27 cellular contexts compared by ENCODE assay signal in the genomic region with DNA sequence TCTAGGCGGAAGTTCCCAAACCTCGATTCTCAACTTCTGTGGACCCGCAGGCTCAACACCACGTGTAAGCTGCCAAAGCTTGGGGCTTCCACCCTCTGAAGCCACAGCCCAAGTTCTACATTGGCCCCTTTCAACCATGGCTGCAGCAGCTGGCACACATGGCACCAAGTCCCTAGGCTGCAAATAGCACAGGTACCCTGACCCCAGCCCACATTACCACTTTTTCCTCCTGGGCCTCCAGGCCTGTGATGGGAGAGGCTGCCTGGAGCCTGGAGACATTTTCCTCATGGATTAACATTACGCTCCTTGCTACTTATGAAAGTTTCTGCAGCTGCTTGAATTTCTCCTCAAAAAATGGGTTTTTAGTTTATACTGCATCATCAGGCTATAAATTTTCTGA.
DNase-seq lines count a peak whose midpoint lies in the region; ATAC-seq and TF ChIP-seq lines count a peak whose summit lies in the region.
"Had no signal": no experiment of that assay in that cellular context is flagged by ENCODE, and none has a peak within 500 bp of the region (broad histone marks: within the 10 kb centered on the region; RNA-seq: fewer than 3 reads in every experiment).

No MANE protein-coding gene starts in this region.

- CTCF ChIA-PET in HEK293 (lab: Yijun Ruan, JAX) = no interaction called here

- H3K36me3 ChIP-seq in HEK293 (ENCODE audit: control insufficient read depth in 2 of 2, insufficient read depth in 1 of 2, low read length in 2 of 2) = no peaks in the 10 kb centered on the region
- H3K36me3 ChIP-seq in left lung = no peaks in the 10 kb centered on the region
- H3K36me3 ChIP-seq: BE2C; BLaER1; BLaER1 treated with 17β-estradiol and CSF1 and Interleukin-3, amounts not matched to agents 10 nM and 100 nM had no signal

- no peaks in the 10 kb centered on the region for H3K9me3 ChIP-seq in HEK293 (ENCODE audit: control insufficient read depth, insufficient read depth, low read depth, low read length)
- H3K9me3 ChIP-seq in left lung = peaks cover 0 to 18% of the 10 kb centered on the region in 2 donors
- H3K9me3 ChIP-seq: A549, BE2C had no signal

- TF ChIP-seq CTCF in HEK293 (tag by site-specific recombination; IDR thresholded peaks at IDR 0.05) = no peak
- TF ChIP-seq CTCF in left lung (IDR thresholded peaks at IDR 0.05) = no peak

- H3K27ac ChIP-seq in HEK293 (ENCODE audit: extremely low read depth, low read depth, low read length) (no peak overlapping the region), left lung (no peak overlapping the region)
- H3K27ac ChIP-seq: 22Rv1; A549; BLaER1; BLaER1 treated with 17β-estradiol and CSF1 and Interleukin-3, amounts not matched to agents 10 nM and 100 nM; C4-2B had no signal

- H3K4me3 ChIP-seq in HEK293 (ENCODE audit: low read depth, low read length) (no peak overlapping the region), left lung (no peak overlapping the region)
- H3K4me3 ChIP-seq: A549, BLaER1 had no signal

- H3K4me1 ChIP-seq in HEK293 (ENCODE audit: control insufficient read depth, insufficient read depth, low read length) (no peaks in the 10 kb centered on the region), left lung (no peaks in the 10 kb centered on the region)
- H3K4me1 ChIP-seq: A549, BE2C, BLaER1, Caco-2 had no signal

- intact Hi-C loops in left lung (cut with DNase I) = no loop called here

- POLR2A ChIA-PET in HEK293 (lab: Yijun Ruan, JAX) = no interaction called here

- H3K27me3 ChIP-seq in left lung = no peaks in the 10 kb centered on the region
- H3K27me3 ChIP-seq: BE2C; BLaER1; BLaER1 treated with 17β-estradiol and CSF1 and Interleukin-3, amounts not matched to agents 10 nM and 100 nM had no signal

- DNase-seq in left lung = no peak
- DNase-seq: 8988T; ACHN; AML-193; BE2C; C1 segment of cervical spinal cord; Caco-2; Calu3; CD4-positive, alpha-beta memory T cell; CD4-positive, alpha-beta T cell; CD4-positive, CD25-positive, alpha-beta regulatory T cell; CD8-positive, alpha-beta memory T cell; CD8-positive, alpha-beta T cell; COR-L47; DMS 273 treated with DMSO at 0.1 percent for 48 hours; DMS153; DMS53; DMS79; DMS79 treated with DMSO at 0.1 percent for 48 hours; DND-41; EL had no signal

- no peak for ATAC-seq in left lung
- ATAC-seq: A549; CD8-positive, alpha-beta T cell had no signal

TF ChIP-seq in HEK293, 187 proteins besides CTCF, POLR2A, EP300 and RAD21:
- TF ChIP-seq SETDB1 (IDR thresholded peaks at IDR 0.05; ENCODE audit: insufficient read length, low read length) (peak; percentile 47), TRIM28 (IDR thresholded peaks at IDR 0.05; ENCODE audit: borderline replicate concordance, low read length) (peak; percentile 60; the same call in 1 of the 2 replicates), ZNF585B (tag by site-specific recombination; IDR thresholded peaks at IDR 0.05) (peak; percentile 91)
- TF ChIP-seq, protein P1, sequence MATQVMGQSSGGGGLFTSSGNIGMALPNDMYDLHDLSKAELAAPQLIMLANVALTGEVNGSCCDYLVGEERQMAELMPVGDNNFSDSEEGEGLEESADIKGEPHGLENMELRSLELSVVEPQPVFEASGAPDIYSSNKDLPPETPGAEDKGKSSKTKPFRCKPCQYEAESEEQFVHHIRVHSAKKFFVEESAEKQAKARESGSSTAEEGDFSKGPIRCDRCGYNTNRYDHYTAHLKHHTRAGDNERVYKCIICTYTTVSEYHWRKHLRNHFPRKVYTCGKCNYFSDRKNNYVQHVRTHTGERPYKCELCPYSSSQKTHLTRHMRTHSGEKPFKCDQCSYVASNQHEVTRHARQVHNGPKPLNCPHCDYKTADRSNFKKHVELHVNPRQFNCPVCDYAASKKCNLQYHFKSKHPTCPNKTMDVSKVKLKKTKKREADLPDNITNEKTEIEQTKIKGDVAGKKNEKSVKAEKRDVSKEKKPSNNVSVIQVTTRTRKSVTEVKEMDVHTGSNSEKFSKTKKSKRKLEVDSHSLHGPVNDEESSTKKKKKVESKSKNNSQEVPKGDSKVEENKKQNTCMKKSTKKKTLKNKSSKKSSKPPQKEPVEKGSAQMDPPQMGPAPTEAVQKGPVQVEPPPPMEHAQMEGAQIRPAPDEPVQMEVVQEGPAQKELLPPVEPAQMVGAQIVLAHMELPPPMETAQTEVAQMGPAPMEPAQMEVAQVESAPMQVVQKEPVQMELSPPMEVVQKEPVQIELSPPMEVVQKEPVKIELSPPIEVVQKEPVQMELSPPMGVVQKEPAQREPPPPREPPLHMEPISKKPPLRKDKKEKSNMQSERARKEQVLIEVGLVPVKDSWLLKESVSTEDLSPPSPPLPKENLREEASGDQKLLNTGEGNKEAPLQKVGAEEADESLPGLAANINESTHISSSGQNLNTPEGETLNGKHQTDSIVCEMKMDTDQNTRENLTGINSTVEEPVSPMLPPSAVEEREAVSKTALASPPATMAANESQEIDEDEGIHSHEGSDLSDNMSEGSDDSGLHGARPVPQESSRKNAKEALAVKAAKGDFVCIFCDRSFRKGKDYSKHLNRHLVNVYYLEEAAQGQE (tag by site-specific recombination; IDR thresholded peaks at IDR 0.05) = no peak
